1 cellular context compared by ENCODE assay signal in the genomic region with DNA sequence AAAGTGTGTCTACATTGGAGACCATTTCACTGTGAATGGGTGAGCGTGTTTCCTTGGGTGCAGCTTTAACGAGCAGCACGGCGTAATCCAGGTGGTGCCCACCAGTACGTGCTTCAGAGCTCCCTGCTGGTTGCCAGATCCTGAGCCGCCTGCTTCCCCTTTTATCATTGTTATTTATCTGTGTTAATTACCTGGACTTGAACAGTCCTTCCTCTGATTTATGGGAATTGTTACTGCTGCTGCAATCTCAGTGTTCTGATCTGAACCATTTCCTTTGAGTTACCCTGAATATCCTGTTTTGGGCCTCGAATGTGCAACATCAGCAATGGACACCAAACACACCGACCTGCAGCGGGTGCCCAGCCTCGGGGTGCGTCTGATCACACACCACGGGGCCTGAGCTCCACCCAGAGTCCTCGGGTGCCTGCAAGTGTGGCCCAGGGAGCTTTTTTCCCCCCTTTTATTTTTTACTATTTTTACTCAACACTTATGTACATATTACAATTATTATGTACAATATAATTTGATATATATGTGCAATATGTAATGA.
TF ChIP-seq lines count a peak whose summit lies in the region.

No MANE protein-coding gene starts in this region.

TF ChIP-seq in IMR-90, 13 proteins besides CTCF, POLR2A, EP300 and RAD21 (continued from another document):
- TF ChIP-seq CEBPB (IDR thresholded peaks at IDR 0.05; ENCODE audit: low read depth, low read length): no peak
- no peak for TF ChIP-seq CHD1 (IDR thresholded peaks at IDR 0.05; ENCODE audit: low read depth, low read length)
- TF ChIP-seq, protein P1, sequence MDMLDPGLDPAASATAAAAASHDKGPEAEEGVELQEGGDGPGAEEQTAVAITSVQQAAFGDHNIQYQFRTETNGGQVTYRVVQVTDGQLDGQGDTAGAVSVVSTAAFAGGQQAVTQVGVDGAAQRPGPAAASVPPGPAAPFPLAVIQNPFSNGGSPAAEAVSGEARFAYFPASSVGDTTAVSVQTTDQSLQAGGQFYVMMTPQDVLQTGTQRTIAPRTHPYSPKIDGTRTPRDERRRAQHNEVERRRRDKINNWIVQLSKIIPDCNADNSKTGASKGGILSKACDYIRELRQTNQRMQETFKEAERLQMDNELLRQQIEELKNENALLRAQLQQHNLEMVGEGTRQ (IDR thresholded peaks at IDR 0.05; ENCODE audit: low read depth, low read length): no peak
- TF ChIP-seq MAFK (IDR thresholded peaks at IDR 0.05; ENCODE audit: low read depth, low read length): no peak
- no peak for TF ChIP-seq BHLHE40 (IDR thresholded peaks at IDR 0.05; ENCODE audit: low read depth, low read length)
